ENCODE assay signal across 1 cellular context in genomic region chr6:56961151-56961550, GRCh38.
TF ChIP-seq lines count a peak whose summit lies in the region.

No MANE protein-coding gene starts in this region.

TF ChIP-seq in K562, 482 proteins besides CTCF, POLR2A, EP300 and RAD21:
- TF ChIP-seq ZFP30 (CRISPR knock-in tag; IDR thresholded peaks at IDR 0.05; ENCODE audit: borderline replicate concordance) (no peak), FOSL1 (tag; conservative IDR thresholded peaks at IDR 0.05) (no peak), ZBTB8A (IDR thresholded peaks at IDR 0.05; ENCODE audit: partially characterized antibody) (no peak), MTA3 (IDR thresholded peaks at IDR 0.05; ENCODE audit: borderline replicate concordance) (no peak), ASH1L (IDR thresholded peaks at IDR 0.05; ENCODE audit: borderline replicate concordance, low read depth, partially characterized antibody) (no peak), ZNF639 (CRISPR knock-in tag; conservative IDR thresholded peaks at IDR 0.05 in 1 of 2, IDR thresholded peaks at IDR 0.05 in 1 of 2) (no peak), ZNF407 (IDR thresholded peaks at IDR 0.05; ENCODE audit: low read depth) (no peak), CTBP1 (IDR thresholded peaks at IDR 0.05; ENCODE audit: borderline replicate concordance) (no peak), CREB3 (tag; conservative IDR thresholded peaks at IDR 0.05; ENCODE audit: low read depth) (no peak), MTA1 (IDR thresholded peaks at IDR 0.05; ENCODE audit: borderline replicate concordance) (no peak), RB1 (IDR thresholded peaks at IDR 0.05; ENCODE audit: low read depth) (no peak), HMBOX1 (IDR thresholded peaks at IDR 0.05) (no peak), HEY1 (CRISPR knock-in tag; IDR thresholded peaks at IDR 0.05; ENCODE audit: borderline replicate concordance) (no peak), ZBTB2 (IDR thresholded peaks at IDR 0.05) (no peak), PURB (CRISPR knock-in tag; IDR thresholded peaks at IDR 0.05; ENCODE audit: low read depth) (no peak), SOX6 (IDR thresholded peaks at IDR 0.05) (no peak), KDM2B (CRISPR knock-in tag; IDR thresholded peaks at IDR 0.05) (no peak)
- TF ChIP-seq, protein P1, sequence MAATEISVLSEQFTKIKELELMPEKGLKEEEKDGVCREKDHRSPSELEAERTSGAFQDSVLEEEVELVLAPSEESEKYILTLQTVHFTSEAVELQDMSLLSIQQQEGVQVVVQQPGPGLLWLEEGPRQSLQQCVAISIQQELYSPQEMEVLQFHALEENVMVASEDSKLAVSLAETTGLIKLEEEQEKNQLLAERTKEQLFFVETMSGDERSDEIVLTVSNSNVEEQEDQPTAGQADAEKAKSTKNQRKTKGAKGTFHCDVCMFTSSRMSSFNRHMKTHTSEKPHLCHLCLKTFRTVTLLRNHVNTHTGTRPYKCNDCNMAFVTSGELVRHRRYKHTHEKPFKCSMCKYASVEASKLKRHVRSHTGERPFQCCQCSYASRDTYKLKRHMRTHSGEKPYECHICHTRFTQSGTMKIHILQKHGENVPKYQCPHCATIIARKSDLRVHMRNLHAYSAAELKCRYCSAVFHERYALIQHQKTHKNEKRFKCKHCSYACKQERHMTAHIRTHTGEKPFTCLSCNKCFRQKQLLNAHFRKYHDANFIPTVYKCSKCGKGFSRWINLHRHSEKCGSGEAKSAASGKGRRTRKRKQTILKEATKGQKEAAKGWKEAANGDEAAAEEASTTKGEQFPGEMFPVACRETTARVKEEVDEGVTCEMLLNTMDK (IDR thresholded peaks at IDR 0.05; ENCODE audit: borderline replicate concordance, insufficient read depth, low read depth, low read length, poor library complexity, severe bottlenecking) = no peak
TF ChIP-seq in K562: peak in this region for 0.
